ENCODE assay signal across 1 cellular context in the genomic region with DNA sequence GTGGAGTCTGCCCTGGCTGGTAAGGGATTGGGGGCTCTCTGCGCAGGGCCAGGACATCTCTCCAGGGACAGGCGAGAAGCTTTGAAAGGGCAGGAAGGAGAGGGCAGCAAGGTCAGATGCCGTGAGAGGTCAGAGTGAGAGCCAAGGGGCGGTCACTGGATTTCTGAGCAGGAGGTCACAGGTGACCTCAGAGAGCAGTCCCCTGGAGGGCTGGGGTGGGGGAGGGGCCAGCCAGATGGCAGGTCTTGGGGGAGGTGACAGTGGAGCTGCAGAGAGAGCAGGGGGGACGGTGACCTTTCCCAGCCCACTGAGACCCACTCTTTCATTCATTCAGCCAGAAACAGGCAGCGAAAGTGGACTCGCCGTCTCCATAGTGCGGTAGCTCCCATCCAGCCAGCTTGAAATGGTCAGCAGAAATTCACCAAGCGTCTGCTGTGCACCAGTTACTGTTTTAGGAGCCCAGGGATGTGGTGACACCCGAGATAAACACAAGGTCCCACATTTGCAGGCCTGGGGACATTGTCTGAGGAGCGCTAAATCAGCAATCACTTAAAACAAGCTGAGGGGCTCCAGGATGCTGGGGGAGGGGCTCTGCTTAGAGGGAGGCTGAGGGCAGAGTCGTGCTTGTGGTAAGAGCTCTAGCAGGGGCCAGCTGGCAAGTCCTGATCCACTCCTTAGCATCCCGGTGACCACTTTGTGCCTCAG.
TF ChIP-seq lines count a peak whose summit lies in the region.

No MANE protein-coding gene starts in this region.

TF ChIP-seq in HepG2, 621 proteins besides CTCF, POLR2A, EP300 and RAD21 (continues in another document):
- TF ChIP-seq RARA (CRISPR knock-in tag; IDR thresholded peaks at IDR 0.05) (peak; percentile 83), ZNF703 (CRISPR knock-in tag; IDR thresholded peaks at IDR 0.05; ENCODE audit: borderline replicate concordance) (no peak), NR2F2 (IDR thresholded peaks at IDR 0.05; ENCODE audit: borderline replicate concordance, low read depth) (peak; percentile 84), KDM1A (CRISPR knock-in tag; IDR thresholded peaks at IDR 0.05) (no peak), GATAD2A (CRISPR knock-in tag; IDR thresholded peaks at IDR 0.05) (0 out of 2 replicates have a peak, but pooled peaks have one; percentile 12), ZNF781 (CRISPR knock-in tag; IDR thresholded peaks at IDR 0.05; ENCODE audit: borderline replicate concordance, not compliant biosample characterization) (no peak), EED (CRISPR knock-in tag; IDR thresholded peaks at IDR 0.05) (no peak), ZSCAN29 (CRISPR knock-in tag; conservative IDR thresholded peaks at IDR 0.05) (no peak), CCDC6 (CRISPR knock-in tag; IDR thresholded peaks at IDR 0.05) (no peak), TBL1XR1 (IDR thresholded peaks at IDR 0.05; ENCODE audit: borderline replicate concordance, low read length, partially characterized antibody) (no peak), ESRRA (CRISPR knock-in tag; IDR thresholded peaks at IDR 0.05; ENCODE audit: low read depth) (peak; percentile 68; the same call in 1 of the 2 replicates), ZNF891 (CRISPR knock-in tag; IDR thresholded peaks at IDR 0.05) (no peak), ZNF329 (CRISPR knock-in tag; IDR thresholded peaks at IDR 0.05; ENCODE audit: low read depth) (no peak), PCBP2 (optimal IDR thresholded peaks at IDR 0.05; ENCODE audit: low read depth, low read length, poor library complexity, severe bottlenecking) (no peak), ZIK1 (CRISPR knock-in tag; IDR thresholded peaks at IDR 0.05; ENCODE audit: borderline replicate concordance, low read depth) (no peak), THAP11 (CRISPR knock-in tag; IDR thresholded peaks at IDR 0.05) (0 out of 2 replicates have a peak, but pooled peaks have one; percentile 38), NR2F1 (CRISPR knock-in tag; IDR thresholded peaks at IDR 0.05) (peak in 1 of 2 experiments; percentile 69; a peak in 1 of 4 replicates), SRY (CRISPR knock-in tag; IDR thresholded peaks at IDR 0.05) (no peak), ETV6 (CRISPR knock-in tag; conservative IDR thresholded peaks at IDR 0.05) (no peak), ZNF33A (CRISPR knock-in tag; IDR thresholded peaks at IDR 0.05; ENCODE audit: borderline replicate concordance) (no peak), IKZF1 (IDR thresholded peaks at IDR 0.05) (no peak), ZNF317 (CRISPR knock-in tag; IDR thresholded peaks at IDR 0.05) (no peak), ATAD3A (CRISPR knock-in tag; IDR thresholded peaks at IDR 0.05) (no peak), GABPB1 (CRISPR knock-in tag; IDR thresholded peaks at IDR 0.05) (no peak), NFIC (IDR thresholded peaks at IDR 0.05; ENCODE audit: low read length) (no peak), SOX6 (IDR thresholded peaks at IDR 0.05) (no peak), SOX6 (CRISPR knock-in tag; IDR thresholded peaks at IDR 0.05) (peak; percentile 32; the same call in 1 of the 2 replicates), NR2F6 (IDR thresholded peaks at IDR 0.05) (peak; percentile 84), NR2F6 (CRISPR knock-in tag; IDR thresholded peaks at IDR 0.05) (peak; percentile 74), ZNF431 (CRISPR knock-in tag; IDR thresholded peaks at IDR 0.05; ENCODE audit: borderline replicate concordance, low read depth) (no peak), ADNP (CRISPR knock-in tag; IDR thresholded peaks at IDR 0.05) (no peak)
- TF ChIP-seq, protein P1, sequence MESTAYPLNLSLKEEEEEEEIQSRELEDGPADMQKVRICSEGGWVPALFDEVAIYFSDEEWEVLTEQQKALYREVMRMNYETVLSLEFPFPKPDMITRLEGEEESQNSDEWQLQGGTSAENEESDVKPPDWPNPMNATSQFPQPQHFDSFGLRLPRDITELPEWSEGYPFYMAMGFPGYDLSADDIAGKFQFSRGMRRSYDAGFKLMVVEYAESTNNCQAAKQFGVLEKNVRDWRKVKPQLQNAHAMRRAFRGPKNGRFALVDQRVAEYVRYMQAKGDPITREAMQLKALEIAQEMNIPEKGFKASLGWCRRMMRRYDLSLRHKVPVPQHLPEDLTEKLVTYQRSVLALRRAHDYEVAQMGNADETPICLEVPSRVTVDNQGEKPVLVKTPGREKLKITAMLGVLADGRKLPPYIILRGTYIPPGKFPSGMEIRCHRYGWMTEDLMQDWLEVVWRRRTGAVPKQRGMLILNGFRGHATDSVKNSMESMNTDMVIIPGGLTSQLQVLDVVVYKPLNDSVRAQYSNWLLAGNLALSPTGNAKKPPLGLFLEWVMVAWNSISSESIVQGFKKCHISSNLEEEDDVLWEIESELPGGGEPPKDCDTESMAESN (CRISPR knock-in tag; conservative IDR thresholded peaks at IDR 0.05) = no peak
- TF ChIP-seq, protein P2, sequence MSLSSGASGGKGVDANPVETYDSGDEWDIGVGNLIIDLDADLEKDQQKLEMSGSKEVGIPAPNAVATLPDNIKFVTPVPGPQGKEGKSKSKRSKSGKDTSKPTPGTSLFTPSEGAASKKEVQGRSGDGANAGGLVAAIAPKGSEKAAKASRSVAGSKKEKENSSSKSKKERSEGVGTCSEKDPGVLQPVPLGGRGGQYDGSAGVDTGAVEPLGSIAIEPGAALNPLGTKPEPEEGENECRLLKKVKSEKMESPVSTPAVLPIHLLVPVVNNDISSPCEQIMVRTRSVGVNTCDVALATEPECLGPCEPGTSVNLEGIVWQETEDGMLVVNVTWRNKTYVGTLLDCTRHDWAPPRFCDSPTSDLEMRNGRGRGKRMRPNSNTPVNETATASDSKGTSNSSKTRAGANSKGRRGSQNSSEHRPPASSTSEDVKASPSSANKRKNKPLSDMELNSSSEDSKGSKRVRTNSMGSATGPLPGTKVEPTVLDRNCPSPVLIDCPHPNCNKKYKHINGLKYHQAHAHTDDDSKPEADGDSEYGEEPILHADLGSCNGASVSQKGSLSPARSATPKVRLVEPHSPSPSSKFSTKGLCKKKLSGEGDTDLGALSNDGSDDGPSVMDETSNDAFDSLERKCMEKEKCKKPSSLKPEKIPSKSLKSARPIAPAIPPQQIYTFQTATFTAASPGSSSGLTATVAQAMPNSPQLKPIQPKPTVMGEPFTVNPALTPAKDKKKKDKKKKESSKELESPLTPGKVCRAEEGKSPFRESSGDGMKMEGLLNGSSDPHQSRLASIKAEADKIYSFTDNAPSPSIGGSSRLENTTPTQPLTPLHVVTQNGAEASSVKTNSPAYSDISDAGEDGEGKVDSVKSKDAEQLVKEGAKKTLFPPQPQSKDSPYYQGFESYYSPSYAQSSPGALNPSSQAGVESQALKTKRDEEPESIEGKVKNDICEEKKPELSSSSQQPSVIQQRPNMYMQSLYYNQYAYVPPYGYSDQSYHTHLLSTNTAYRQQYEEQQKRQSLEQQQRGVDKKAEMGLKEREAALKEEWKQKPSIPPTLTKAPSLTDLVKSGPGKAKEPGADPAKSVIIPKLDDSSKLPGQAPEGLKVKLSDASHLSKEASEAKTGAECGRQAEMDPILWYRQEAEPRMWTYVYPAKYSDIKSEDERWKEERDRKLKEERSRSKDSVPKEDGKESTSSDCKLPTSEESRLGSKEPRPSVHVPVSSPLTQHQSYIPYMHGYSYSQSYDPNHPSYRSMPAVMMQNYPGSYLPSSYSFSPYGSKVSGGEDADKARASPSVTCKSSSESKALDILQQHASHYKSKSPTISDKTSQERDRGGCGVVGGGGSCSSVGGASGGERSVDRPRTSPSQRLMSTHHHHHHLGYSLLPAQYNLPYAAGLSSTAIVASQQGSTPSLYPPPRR (CRISPR knock-in tag; IDR thresholded peaks at IDR 0.05; ENCODE audit: borderline replicate concordance) = 0 out of 2 replicates have a peak, but pooled peaks have one; percentile 24
- TF ChIP-seq, protein P3, sequence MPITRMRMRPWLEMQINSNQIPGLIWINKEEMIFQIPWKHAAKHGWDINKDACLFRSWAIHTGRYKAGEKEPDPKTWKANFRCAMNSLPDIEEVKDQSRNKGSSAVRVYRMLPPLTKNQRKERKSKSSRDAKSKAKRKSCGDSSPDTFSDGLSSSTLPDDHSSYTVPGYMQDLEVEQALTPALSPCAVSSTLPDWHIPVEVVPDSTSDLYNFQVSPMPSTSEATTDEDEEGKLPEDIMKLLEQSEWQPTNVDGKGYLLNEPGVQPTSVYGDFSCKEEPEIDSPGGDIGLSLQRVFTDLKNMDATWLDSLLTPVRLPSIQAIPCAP (CRISPR knock-in tag; IDR thresholded peaks at IDR 0.05; ENCODE audit: low read depth) = no peak
- TF ChIP-seq, protein P4, sequence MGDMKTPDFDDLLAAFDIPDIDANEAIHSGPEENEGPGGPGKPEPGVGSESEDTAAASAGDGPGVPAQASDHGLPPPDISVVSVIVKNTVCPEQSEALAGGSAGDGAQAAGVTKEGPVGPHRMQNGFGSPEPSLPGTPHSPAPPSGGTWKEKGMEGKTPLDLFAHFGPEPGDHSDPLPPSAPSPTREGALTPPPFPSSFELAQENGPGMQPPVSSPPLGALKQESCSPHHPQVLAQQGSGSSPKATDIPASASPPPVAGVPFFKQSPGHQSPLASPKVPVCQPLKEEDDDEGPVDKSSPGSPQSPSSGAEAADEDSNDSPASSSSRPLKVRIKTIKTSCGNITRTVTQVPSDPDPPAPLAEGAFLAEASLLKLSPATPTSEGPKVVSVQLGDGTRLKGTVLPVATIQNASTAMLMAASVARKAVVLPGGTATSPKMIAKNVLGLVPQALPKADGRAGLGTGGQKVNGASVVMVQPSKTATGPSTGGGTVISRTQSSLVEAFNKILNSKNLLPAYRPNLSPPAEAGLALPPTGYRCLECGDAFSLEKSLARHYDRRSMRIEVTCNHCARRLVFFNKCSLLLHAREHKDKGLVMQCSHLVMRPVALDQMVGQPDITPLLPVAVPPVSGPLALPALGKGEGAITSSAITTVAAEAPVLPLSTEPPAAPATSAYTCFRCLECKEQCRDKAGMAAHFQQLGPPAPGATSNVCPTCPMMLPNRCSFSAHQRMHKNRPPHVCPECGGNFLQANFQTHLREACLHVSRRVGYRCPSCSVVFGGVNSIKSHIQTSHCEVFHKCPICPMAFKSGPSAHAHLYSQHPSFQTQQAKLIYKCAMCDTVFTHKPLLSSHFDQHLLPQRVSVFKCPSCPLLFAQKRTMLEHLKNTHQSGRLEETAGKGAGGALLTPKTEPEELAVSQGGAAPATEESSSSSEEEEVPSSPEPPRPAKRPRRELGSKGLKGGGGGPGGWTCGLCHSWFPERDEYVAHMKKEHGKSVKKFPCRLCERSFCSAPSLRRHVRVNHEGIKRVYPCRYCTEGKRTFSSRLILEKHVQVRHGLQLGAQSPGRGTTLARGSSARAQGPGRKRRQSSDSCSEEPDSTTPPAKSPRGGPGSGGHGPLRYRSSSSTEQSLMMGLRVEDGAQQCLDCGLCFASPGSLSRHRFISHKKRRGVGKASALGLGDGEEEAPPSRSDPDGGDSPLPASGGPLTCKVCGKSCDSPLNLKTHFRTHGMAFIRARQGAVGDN (CRISPR knock-in tag; IDR thresholded peaks at IDR 0.05) = peak; percentile 56
- TF ChIP-seq, protein P5, sequence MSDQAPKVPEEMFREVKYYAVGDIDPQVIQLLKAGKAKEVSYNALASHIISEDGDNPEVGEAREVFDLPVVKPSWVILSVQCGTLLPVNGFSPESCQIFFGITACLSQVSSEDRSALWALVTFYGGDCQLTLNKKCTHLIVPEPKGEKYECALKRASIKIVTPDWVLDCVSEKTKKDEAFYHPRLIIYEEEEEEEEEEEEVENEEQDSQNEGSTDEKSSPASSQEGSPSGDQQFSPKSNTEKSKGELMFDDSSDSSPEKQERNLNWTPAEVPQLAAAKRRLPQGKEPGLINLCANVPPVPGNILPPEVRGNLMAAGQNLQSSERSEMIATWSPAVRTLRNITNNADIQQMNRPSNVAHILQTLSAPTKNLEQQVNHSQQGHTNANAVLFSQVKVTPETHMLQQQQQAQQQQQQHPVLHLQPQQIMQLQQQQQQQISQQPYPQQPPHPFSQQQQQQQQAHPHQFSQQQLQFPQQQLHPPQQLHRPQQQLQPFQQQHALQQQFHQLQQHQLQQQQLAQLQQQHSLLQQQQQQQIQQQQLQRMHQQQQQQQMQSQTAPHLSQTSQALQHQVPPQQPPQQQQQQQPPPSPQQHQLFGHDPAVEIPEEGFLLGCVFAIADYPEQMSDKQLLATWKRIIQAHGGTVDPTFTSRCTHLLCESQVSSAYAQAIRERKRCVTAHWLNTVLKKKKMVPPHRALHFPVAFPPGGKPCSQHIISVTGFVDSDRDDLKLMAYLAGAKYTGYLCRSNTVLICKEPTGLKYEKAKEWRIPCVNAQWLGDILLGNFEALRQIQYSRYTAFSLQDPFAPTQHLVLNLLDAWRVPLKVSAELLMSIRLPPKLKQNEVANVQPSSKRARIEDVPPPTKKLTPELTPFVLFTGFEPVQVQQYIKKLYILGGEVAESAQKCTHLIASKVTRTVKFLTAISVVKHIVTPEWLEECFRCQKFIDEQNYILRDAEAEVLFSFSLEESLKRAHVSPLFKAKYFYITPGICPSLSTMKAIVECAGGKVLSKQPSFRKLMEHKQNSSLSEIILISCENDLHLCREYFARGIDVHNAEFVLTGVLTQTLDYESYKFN (CRISPR knock-in tag; conservative IDR thresholded peaks at IDR 0.05) = peak; percentile 44; the same call in 1 of the 2 replicates
- TF ChIP-seq, protein P6, sequence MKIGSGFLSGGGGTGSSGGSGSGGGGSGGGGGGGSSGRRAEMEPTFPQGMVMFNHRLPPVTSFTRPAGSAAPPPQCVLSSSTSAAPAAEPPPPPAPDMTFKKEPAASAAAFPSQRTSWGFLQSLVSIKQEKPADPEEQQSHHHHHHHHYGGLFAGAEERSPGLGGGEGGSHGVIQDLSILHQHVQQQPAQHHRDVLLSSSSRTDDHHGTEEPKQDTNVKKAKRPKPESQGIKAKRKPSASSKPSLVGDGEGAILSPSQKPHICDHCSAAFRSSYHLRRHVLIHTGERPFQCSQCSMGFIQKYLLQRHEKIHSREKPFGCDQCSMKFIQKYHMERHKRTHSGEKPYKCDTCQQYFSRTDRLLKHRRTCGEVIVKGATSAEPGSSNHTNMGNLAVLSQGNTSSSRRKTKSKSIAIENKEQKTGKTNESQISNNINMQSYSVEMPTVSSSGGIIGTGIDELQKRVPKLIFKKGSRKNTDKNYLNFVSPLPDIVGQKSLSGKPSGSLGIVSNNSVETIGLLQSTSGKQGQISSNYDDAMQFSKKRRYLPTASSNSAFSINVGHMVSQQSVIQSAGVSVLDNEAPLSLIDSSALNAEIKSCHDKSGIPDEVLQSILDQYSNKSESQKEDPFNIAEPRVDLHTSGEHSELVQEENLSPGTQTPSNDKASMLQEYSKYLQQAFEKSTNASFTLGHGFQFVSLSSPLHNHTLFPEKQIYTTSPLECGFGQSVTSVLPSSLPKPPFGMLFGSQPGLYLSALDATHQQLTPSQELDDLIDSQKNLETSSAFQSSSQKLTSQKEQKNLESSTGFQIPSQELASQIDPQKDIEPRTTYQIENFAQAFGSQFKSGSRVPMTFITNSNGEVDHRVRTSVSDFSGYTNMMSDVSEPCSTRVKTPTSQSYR (CRISPR knock-in tag; IDR thresholded peaks at IDR 0.05; ENCODE audit: borderline replicate concordance) = peak; percentile 68; the same call in 1 of the 2 replicates
- TF ChIP-seq, protein P7, sequence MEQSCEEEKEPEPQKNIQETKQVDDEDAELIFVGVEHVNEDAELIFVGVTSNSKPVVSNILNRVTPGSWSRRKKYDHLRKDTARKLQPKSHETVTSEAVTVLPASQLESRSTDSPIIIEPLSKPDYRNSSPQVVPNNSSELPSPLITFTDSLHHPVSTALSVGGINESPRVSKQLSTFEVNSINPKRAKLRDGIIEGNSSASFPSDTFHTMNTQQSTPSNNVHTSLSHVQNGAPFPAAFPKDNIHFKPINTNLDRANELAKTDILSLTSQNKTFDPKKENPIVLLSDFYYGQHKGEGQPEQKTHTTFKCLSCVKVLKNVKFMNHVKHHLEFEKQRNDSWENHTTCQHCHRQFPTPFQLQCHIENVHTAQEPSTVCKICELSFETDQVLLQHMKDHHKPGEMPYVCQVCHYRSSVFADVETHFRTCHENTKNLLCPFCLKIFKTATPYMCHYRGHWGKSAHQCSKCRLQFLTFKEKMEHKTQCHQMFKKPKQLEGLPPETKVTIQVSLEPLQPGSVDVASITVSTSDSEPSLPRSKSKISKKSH (CRISPR knock-in tag; IDR thresholded peaks at IDR 0.05; ENCODE audit: borderline replicate concordance) = no peak
